8 cellular contexts compared by ENCODE assay signal in genomic region chr9:136807281-136808074, GRCh38. TPM values are rescaled to one million over a fixed set of nuclear protein-coding genes. Genes with fewer than 3 reads are reported as not detected.
DNase-seq lines count a peak whose midpoint lies in the region; ATAC-seq and TF ChIP-seq lines count a peak whose summit lies in the region.

Gene RABL6, plus strand, starts transcription at chr9:136807948. Its CDS starts 249 bp downstream, at chr9:136808197.

- CTCF ChIA-PET in activated CD8-positive, alpha-beta memory T cell treated with anti-CD3 and anti-CD28 coated beads, Interleukin-2, amount 10 ng/mL, durations not matched to agents 7 days and 5 days (lab: Charles Lee) = interaction anchor here (1.1 to 4.2 kb wide), 11 partner anchors 8 to 261 kb away, joined by 3 to 28 read pairs (median 5); partner anchors contain the start of gene AJM1

- ATAC-seq in GM19025 (IDR thresholded peaks at IDR 0.05; ENCODE audit: low read depth, unreplicated experiment) (peak; percentile 74), HG03175 (IDR thresholded peaks at IDR 0.05; ENCODE audit: unreplicated experiment) (peak; percentile 85)
- ATAC-seq in activated CD8-positive, alpha-beta memory T cell treated with anti-CD3 and anti-CD28 coated beads, Interleukin-2, amount 10 ng/mL, durations not matched to agents 7 days and 5 days = peak; percentile 91

- no peaks in the 10 kb centered on the region for H3K27me3 Mint-ChIP-seq in activated CD8-positive, alpha-beta memory T cell treated with anti-CD3 and anti-CD28 coated beads, Interleukin-2, amount 10 ng/mL, durations not matched to agents 7 days and 5 days
- H3K27me3 Mint-ChIP-seq in endothelial cell (ENCODE audit: unreplicated experiment) (peaks cover 14% of the 10 kb centered on the region), mesothelial cell of epicardium (ENCODE audit: low read depth) (no peaks in the 10 kb centered on the region)

- peak within 1 kb of the TSS; percentile 79 for H3K27ac Mint-ChIP-seq in activated CD8-positive, alpha-beta memory T cell treated with anti-CD3 and anti-CD28 coated beads, Interleukin-2, amount 10 ng/mL, durations not matched to agents 7 days and 5 days
- no peak within 1 kb of the TSS for H3K27ac Mint-ChIP-seq in endothelial cell (ENCODE audit: unreplicated experiment)
- H3K27ac Mint-ChIP-seq in mesothelial cell of epicardium = peak within 1 kb of the TSS; percentile 91

- H3K4me1 Mint-ChIP-seq in activated CD8-positive, alpha-beta memory T cell treated with anti-CD3 and anti-CD28 coated beads, Interleukin-2, amount 10 ng/mL, durations not matched to agents 7 days and 5 days = peaks cover 42% of the 10 kb centered on the region
- H3K4me1 Mint-ChIP-seq in endothelial cell (ENCODE audit: unreplicated experiment) (peaks cover 19% of the 10 kb centered on the region), mesothelial cell of epicardium (peaks cover 28% of the 10 kb centered on the region)

- TF ChIP-seq CTCF in endothelial cell (IDR thresholded peaks at IDR 0.05; ENCODE audit: unreplicated experiment) (no peak), mesothelial cell of epicardium (IDR thresholded peaks at IDR 0.05; ENCODE audit: unreplicated experiment) (no peak)

- H3K9me3 Mint-ChIP-seq in activated CD8-positive, alpha-beta memory T cell treated with anti-CD3 and anti-CD28 coated beads, Interleukin-2, amount 10 ng/mL, durations not matched to agents 7 days and 5 days (ENCODE audit: low read depth) = no peaks in the 10 kb centered on the region
- H3K9me3 Mint-ChIP-seq in endothelial cell (ENCODE audit: unreplicated experiment) = no peaks in the 10 kb centered on the region
- no peaks in the 10 kb centered on the region for H3K9me3 Mint-ChIP-seq in mesothelial cell of epicardium

- peak within 1 kb of the TSS; percentile 82 for H3K4me3 Mint-ChIP-seq in activated CD8-positive, alpha-beta memory T cell treated with anti-CD3 and anti-CD28 coated beads, Interleukin-2, amount 10 ng/mL, durations not matched to agents 7 days and 5 days
- H3K4me3 Mint-ChIP-seq in endothelial cell (ENCODE audit: unreplicated experiment) (peak within 1 kb of the TSS; percentile 91), mesothelial cell of epicardium (peak within 1 kb of the TSS; percentile 77)

- peaks cover 18% of the 10 kb centered on the region for H3K36me3 Mint-ChIP-seq in activated CD8-positive, alpha-beta memory T cell treated with anti-CD3 and anti-CD28 coated beads, Interleukin-2, amount 10 ng/mL, durations not matched to agents 7 days and 5 days
- H3K36me3 Mint-ChIP-seq in endothelial cell (ENCODE audit: low read depth, unreplicated experiment) = peaks cover 13% of the 10 kb centered on the region
- peaks cover 15% of the 10 kb centered on the region for H3K36me3 Mint-ChIP-seq in mesothelial cell of epicardium

- peak; percentile 71 for DNase-seq in Ammon's horn (ENCODE audit: low spot score)
- DNase-seq in NOMO-1 (lab: John Stamatoyannopoulos, UW; ENCODE audit: unreplicated experiment in 2 of 2) = peak; percentile 90 to 93
- DNase-seq in activated CD8-positive, alpha-beta memory T cell treated with anti-CD3 and anti-CD28 coated beads, Interleukin-2, amount 10 ng/mL, durations not matched to agents 7 days and 5 days = peak; percentile 83
- DNase-seq in endothelial cell (ENCODE audit: low spot score) = peak; percentile 77
- peak in 1 of 2 experiments; percentile 86 for DNase-seq in mesothelial cell of epicardium (ENCODE audit: low spot score in 2 of 2, unreplicated experiment in 2 of 2)
- DNase-seq in stimulated activated CD8-positive, alpha-beta memory T cell treated with anti-CD3 and anti-CD28 coated beads, Interleukin-15, amount 100 ng/mL, for 48 hours (ENCODE audit: low read depth in 2 of 2) = peak; percentile 74 to 79

RNA-seq across cellular contexts. Expression of gene RABL6, which starts in this region (rescaled TPM):
- 100 to 1,000 TPM; 113 to 123 TPM for total RNA-seq in activated CD8-positive, alpha-beta memory T cell treated with anti-CD3 and anti-CD28 coated beads, Interleukin-2, amount 10 ng/mL, durations not matched to agents 7 days and 5 days
- total RNA-seq in endothelial cell (ENCODE audit: unreplicated experiment) (88.4 TPM), mesothelial cell of epicardium (120 to 124 TPM (median 122 TPM) in 3 replicates)
